In the genomic region with DNA sequence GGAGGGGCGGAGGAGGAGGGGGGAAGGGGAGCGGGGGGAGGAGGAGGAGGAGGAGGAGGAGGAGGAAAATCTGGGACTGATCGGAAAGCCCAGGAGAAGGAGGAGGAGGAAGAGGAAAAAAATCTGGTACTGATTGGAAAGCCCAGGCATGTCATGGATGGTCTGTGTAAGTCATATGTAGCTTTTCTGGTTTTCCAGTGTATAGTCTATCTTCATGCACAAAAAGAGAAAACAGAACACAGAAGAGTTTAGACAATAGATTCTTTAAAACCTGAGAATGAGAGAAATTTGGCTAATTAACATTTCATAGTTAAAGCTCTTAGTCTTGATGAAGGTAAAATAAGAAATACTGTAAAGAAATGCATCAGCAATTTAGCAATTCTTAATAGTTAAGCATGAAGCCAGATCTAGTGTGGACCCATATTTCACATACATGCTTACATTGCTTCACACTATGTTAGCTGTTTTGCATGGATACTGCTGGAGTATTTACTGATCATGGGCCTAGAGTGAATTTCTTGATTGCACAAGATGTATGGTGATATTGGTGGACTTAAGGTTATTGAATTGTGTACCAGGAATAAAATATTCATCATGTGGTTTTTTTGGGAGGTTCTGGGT, we compare ENCODE assay signal across 21 cellular contexts.
"Had no signal": no experiment of that assay in that cellular context is flagged by ENCODE, and none has a peak within 500 bp of the region (broad histone marks: within the 10 kb centered on the region; RNA-seq: fewer than 3 reads in every experiment).

No MANE protein-coding gene starts in this region.

- H3K4me1 ChIP-seq: uterus had no signal

- H3K27ac Mint-ChIP-seq: activated CD4-positive, alpha-beta T cell treated with anti-CD3 and anti-CD28 coated beads for 36 hours; activated CD8-positive, alpha-beta memory T cell treated with anti-CD3 and anti-CD28 coated beads, Interleukin-2, amount 10 ng/mL, durations not matched to agents 7 days and 5 days; activated CD8-positive, alpha-beta T cell treated with anti-CD3 and anti-CD28 coated beads, Interleukin-2, amount 10 ng/mL, durations not matched to agents 7 days and 5 days; activated naive CD4-positive, alpha-beta T cell treated with anti-CD3 and anti-CD28 coated beads, Interleukin-2, amount 50 U/mL, for 72 hours; activated T-helper 2 cell treated with anti-CD3 and anti-CD28 coated beads, Interferon-gamma antibody, Interleukin-2, Interleukin-4, amounts not matched to agents 10 μg/mL and 5 μg/mL and 100 μg/mL, durations not matched to agents 14 hours and 24 hours and 36 hours; naive thymus-derived CD4-positive, alpha-beta T cell; progenitor cell of endocrine pancreas; type B pancreatic cell had no signal

- H3K9me3 ChIP-seq: uterus had no signal

- H3K36me3 ChIP-seq: ovary, uterus had no signal

- H3K4me1 Mint-ChIP-seq: activated CD8-positive, alpha-beta memory T cell treated with anti-CD3 and anti-CD28 coated beads, Interleukin-2, amount 10 ng/mL, durations not matched to agents 7 days and 5 days had no signal

- H3K27me3 Mint-ChIP-seq: activated CD4-positive, alpha-beta T cell treated with anti-CD3 and anti-CD28 coated beads for 36 hours; activated CD8-positive, alpha-beta memory T cell treated with anti-CD3 and anti-CD28 coated beads, Interleukin-2, amount 10 ng/mL, durations not matched to agents 7 days and 5 days; naive thymus-derived CD4-positive, alpha-beta T cell; progenitor cell of endocrine pancreas; type B pancreatic cell had no signal

- H3K27me3 ChIP-seq: ovary, uterus had no signal

- H3K4me3 Mint-ChIP-seq: activated CD4-positive, alpha-beta T cell treated with anti-CD3 and anti-CD28 coated beads for 36 hours; activated CD8-positive, alpha-beta memory T cell treated with anti-CD3 and anti-CD28 coated beads, Interleukin-2, amount 10 ng/mL, durations not matched to agents 7 days and 5 days; activated CD8-positive, alpha-beta T cell treated with anti-CD3 and anti-CD28 coated beads, Interleukin-2, amount 10 ng/mL, durations not matched to agents 7 days and 5 days; naive thymus-derived CD4-positive, alpha-beta T cell; type B pancreatic cell had no signal

- H3K4me3 ChIP-seq: ovary, skin epidermis, uterus had no signal

- DNase-seq: activated CD4-positive, alpha-beta T cell treated with anti-CD3 and anti-CD28 coated beads for 36 hours; activated CD4-positive, CD25-positive, alpha-beta regulatory T cell; activated CD8-positive, alpha-beta memory T cell treated with anti-CD3 and anti-CD28 coated beads, Interleukin-2, amount 10 ng/mL, durations not matched to agents 7 days and 5 days; activated CD8-positive, alpha-beta T cell treated with anti-CD3 and anti-CD28 coated beads, Interleukin-2, amount 10 ng/mL, durations not matched to agents 7 days and 5 days; activated T-cell treated with anti-CD3 and anti-CD28 coated beads, Interleukin-2, amount 50 U/mL, for 48 hours; dermis blood vessel endothelial cell; effector CD4-positive, alpha-beta T cell; left cardiac atrium; left ventricle myocardium superior; midbrain; naive thymus-derived CD4-positive, alpha-beta T cell; ovary; stimulated activated CD4-positive, alpha-beta T cell treated with anti-CD3 and anti-CD28 coated beads, Interleukin-12 subunit alpha, Interleukin-12 subunit beta, amount 100 ng/mL, for 4 hours; stimulated activated CD4-positive, alpha-beta T cell treated with anti-CD3 and anti-CD28 coated beads, Interleukin-4, amount 100 ng/mL, for 1 hour; stimulated activated naive CD8-positive, alpha-beta T cell treated with anti-CD3 and anti-CD28 coated beads, Interleukin-15, Interleukin-2, amounts not matched to agents 100 U/mL and 50 U/mL, for 24 hours; uterus had no signal

- H3K27ac ChIP-seq: ovary, skin epidermis, uterus had no signal
